In genomic region chr9:92954886-92955285, GRCh38 we compare ENCODE assay signal across 17 cellular contexts. TPM values are rescaled to one million over a fixed set of nuclear protein-coding genes. Genes with fewer than 3 reads are reported as not detected.
DNase-seq lines count a peak whose midpoint lies in the region; ATAC-seq and TF ChIP-seq lines count a peak whose summit lies in the region.
"Had no signal": no experiment of that assay in that cellular context is flagged by ENCODE, and none has a peak within 500 bp of the region (broad histone marks: within the 10 kb centered on the region; RNA-seq: fewer than 3 reads in every experiment).

No MANE protein-coding gene starts in this region.

- ATAC-seq in T-cell (replicated peaks in 1 of 4) (no peak), GM18909 (IDR thresholded peaks at IDR 0.05; ENCODE audit: poor library complexity, unreplicated experiment) (no peak)
- no peak for ATAC-seq in effector memory CD8-positive, alpha-beta T cell (replicated peaks)
- ATAC-seq in stimulated activated naive CD8-positive, alpha-beta T cell treated with anti-CD3 and anti-CD28 coated beads, Interleukin-15, amount 100 ng/mL, for 72 hours, result no peak
- ATAC-seq: WTC11 had no signal

- CTCF ChIA-PET in T-cell (lab: Charles Lee), result interaction anchor here (0.6 to 2.3 kb wide), 11 partner anchors 9 to 133 kb away, joined by 3 to 10 read pairs (median 5); no protein-coding TSS in a partner anchor

- no peak for DNase-seq in activated naive CD4-positive, alpha-beta T cell treated with anti-CD3 and anti-CD28 coated beads, Interleukin-2, amount 50 U/mL, for 16 hours
- DNase-seq in T-cell, result no peak
- no peak for DNase-seq in effector memory CD8-positive, alpha-beta T cell
- no peak for DNase-seq in stimulated activated naive CD8-positive, alpha-beta T cell treated with anti-CD3 and anti-CD28 coated beads, Interleukin-15, amount 100 ng/mL, for 72 hours
- no peak for DNase-seq in anterior cingulate cortex (lab: John Stamatoyannopoulos, UW)
- no peak for DNase-seq in mesothelial cell of epicardium (ENCODE audit: low spot score in 2 of 2, unreplicated experiment in 2 of 2)
- DNase-seq: brain microvascular endothelial cell; dermis blood vessel endothelial cell; kidney glomerular epithelial cell; MM.1S; NCI-H2029; NCI-H524; stimulated activated naive CD4-positive, alpha-beta T cell treated with Interleukin-2 at 50 U/mL for 16 hours had no signal

- no peaks in the 10 kb centered on the region for H3K9me3 Mint-ChIP-seq in activated naive CD4-positive, alpha-beta T cell treated with anti-CD3 and anti-CD28 coated beads, Interleukin-2, amount 50 U/mL, for 24 hours
- H3K9me3 Mint-ChIP-seq in T-cell (no peaks in the 10 kb centered on the region), mesothelial cell of epicardium (no peaks in the 10 kb centered on the region)
- H3K9me3 Mint-ChIP-seq in effector memory CD8-positive, alpha-beta T cell, result no peaks in the 10 kb centered on the region
- no peaks in the 10 kb centered on the region for H3K9me3 Mint-ChIP-seq in stimulated activated naive CD8-positive, alpha-beta T cell treated with anti-CD3 and anti-CD28 coated beads, Interleukin-15, amount 100 ng/mL, for 72 hours
- H3K9me3 Mint-ChIP-seq: WTC11 had no signal

- no peak for TF ChIP-seq CTCF in mesothelial cell of epicardium (IDR thresholded peaks at IDR 0.05; ENCODE audit: unreplicated experiment)

- H3K4me1 Mint-ChIP-seq in activated naive CD4-positive, alpha-beta T cell treated with anti-CD3 and anti-CD28 coated beads, Interleukin-2, amount 50 U/mL, for 24 hours, result peaks cover 88% of the 10 kb centered on the region
- H3K4me1 Mint-ChIP-seq in T-cell, result peaks cover 84 to 91% (median 91%) of the 10 kb centered on the region in 3 donors
- H3K4me1 Mint-ChIP-seq in effector memory CD8-positive, alpha-beta T cell (ENCODE audit: low read depth in 2 of 2), result peaks cover 47 to 50% of the 10 kb centered on the region in 2 donors
- H3K4me1 Mint-ChIP-seq in stimulated activated naive CD8-positive, alpha-beta T cell treated with anti-CD3 and anti-CD28 coated beads, Interleukin-15, amount 100 ng/mL, for 72 hours, result peaks cover 60% of the 10 kb centered on the region
- H3K4me1 Mint-ChIP-seq in mesothelial cell of epicardium, result peaks cover 22% of the 10 kb centered on the region

- H3K27me3 Mint-ChIP-seq in activated naive CD4-positive, alpha-beta T cell treated with anti-CD3 and anti-CD28 coated beads, Interleukin-2, amount 50 U/mL, for 24 hours, result no peaks in the 10 kb centered on the region
- H3K27me3 Mint-ChIP-seq in T-cell (no peaks in the 10 kb centered on the region), mesothelial cell of epicardium (ENCODE audit: low read depth) (no peaks in the 10 kb centered on the region)
- no peaks in the 10 kb centered on the region for H3K27me3 Mint-ChIP-seq in effector memory CD8-positive, alpha-beta T cell
- H3K27me3 Mint-ChIP-seq in stimulated activated naive CD8-positive, alpha-beta T cell treated with anti-CD3 and anti-CD28 coated beads, Interleukin-15, amount 100 ng/mL, for 72 hours, result no peaks in the 10 kb centered on the region

- no peaks in the 10 kb centered on the region for H3K36me3 Mint-ChIP-seq in activated naive CD4-positive, alpha-beta T cell treated with anti-CD3 and anti-CD28 coated beads, Interleukin-2, amount 50 U/mL, for 24 hours
- H3K36me3 Mint-ChIP-seq in T-cell (peaks cover 3% of the 10 kb centered on the region), mesothelial cell of epicardium (no peaks in the 10 kb centered on the region)
- peaks cover 5% of the 10 kb centered on the region for H3K36me3 Mint-ChIP-seq in effector memory CD8-positive, alpha-beta T cell (ENCODE audit: insufficient read depth)
- H3K36me3 Mint-ChIP-seq: WTC11 had no signal

- POLR2A ChIA-PET in T-cell (lab: Charles Lee), result interaction anchor here in 1 of 2 donors (0.7 to 0.9 kb wide), 2 partner anchors 9 to 35 kb away, joined by 3 to 11 read pairs; no protein-coding TSS in a partner anchor

- H3K4me3 Mint-ChIP-seq in activated naive CD4-positive, alpha-beta T cell treated with anti-CD3 and anti-CD28 coated beads, Interleukin-2, amount 50 U/mL, for 24 hours, result peak overlapping the region; percentile 78
- H3K4me3 Mint-ChIP-seq in T-cell, result peak overlapping the region; percentile 77 to 94 (median 80)
- peak overlapping the region; percentile 83 to 84 for H3K4me3 Mint-ChIP-seq in effector memory CD8-positive, alpha-beta T cell
- H3K4me3 Mint-ChIP-seq in stimulated activated naive CD8-positive, alpha-beta T cell treated with anti-CD3 and anti-CD28 coated beads, Interleukin-15, amount 100 ng/mL, for 72 hours, result peak overlapping the region; percentile 80 to 82
- no peak overlapping the region for H3K4me3 Mint-ChIP-seq in mesothelial cell of epicardium
- H3K4me3 Mint-ChIP-seq: WTC11 had no signal

- peak overlapping the region; percentile 82 for H3K27ac Mint-ChIP-seq in activated naive CD4-positive, alpha-beta T cell treated with anti-CD3 and anti-CD28 coated beads, Interleukin-2, amount 50 U/mL, for 24 hours
- H3K27ac Mint-ChIP-seq in T-cell (peak overlapping the region; percentile 99), mesothelial cell of epicardium (no peak overlapping the region)
- H3K27ac Mint-ChIP-seq in effector memory CD8-positive, alpha-beta T cell, result peak overlapping the region; percentile 93 to 96
- H3K27ac Mint-ChIP-seq in stimulated activated naive CD8-positive, alpha-beta T cell treated with anti-CD3 and anti-CD28 coated beads, Interleukin-15, amount 100 ng/mL, for 72 hours, result peak overlapping the region; percentile 53 to 96
- H3K27ac Mint-ChIP-seq: WTC11 had no signal

RNA-seq across cellular contexts. Expression of gene FGD3, which starts 7.6 kb away (rescaled TPM):
- total RNA-seq in T-cell, result 100 to 1,000 TPM; 188 to 349 (median 293) TPM
- total RNA-seq in mesothelial cell of epicardium, result 36.3 to 41.9 TPM (median 39.5 TPM) in 3 replicates
- total RNA-seq: fibroblast of lung had no signal
